8 cellular contexts compared by ENCODE assay signal in the genomic region with DNA sequence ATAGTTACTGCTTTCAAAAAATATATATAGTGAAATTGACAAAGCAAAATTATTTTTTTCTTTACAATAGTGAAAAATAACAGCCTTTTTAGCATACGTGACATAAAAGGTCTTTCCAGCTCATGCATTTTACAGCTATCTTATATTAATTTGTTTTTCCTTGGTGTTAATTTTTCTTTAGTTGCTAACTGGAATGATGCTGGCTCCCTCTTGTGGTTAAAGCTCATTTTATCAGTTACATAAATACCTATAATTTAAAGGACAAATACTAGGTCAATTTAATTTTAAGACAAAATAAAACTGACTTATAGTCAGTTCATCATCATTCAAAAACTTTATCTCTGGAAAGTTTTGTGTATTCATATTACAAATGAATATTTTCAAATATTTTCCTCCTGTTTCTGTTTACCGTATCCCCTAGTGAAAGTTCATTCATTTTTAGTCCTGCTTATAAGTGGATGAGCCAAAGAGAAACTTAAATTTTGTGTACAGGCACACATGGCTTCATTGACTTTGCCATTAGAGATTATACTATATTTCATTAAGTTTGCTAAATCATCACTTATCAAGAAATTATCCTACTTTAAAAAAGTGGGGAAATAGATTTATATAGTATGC. TPM values are rescaled to one million over a fixed set of nuclear protein-coding genes. Genes with fewer than 3 reads are reported as not detected.
A peak's percentile ranks its signal among the peaks of the same experiment; 100 is the strongest.
DNase-seq lines count a peak whose midpoint lies in the region; ATAC-seq and TF ChIP-seq lines count a peak whose summit lies in the region.

No MANE protein-coding gene starts in this region.

- in situ Hi-C loops in GM13977 (cut with MboI; ENCODE audit: low pct_unique_long_range_greater_than_20kb, low sequenced_read_pairs, unreplicated experiment): loop anchor here (25.0 kb wide), 1 partner anchor 380 kb away; no protein-coding TSS in a partner anchor

- H3K27me3 ChIP-seq in PC-3 (ENCODE audit: low read length): no peaks in the 10 kb centered on the region

- no peaks in the 10 kb centered on the region for H3K79me2 ChIP-seq in PC-3 (ENCODE audit: low read length)

- no peaks in the 10 kb centered on the region for H3K9me2 ChIP-seq in PC-3 (replicated peaks; ENCODE audit: low read length)

- CTCF ChIA-PET in PC-3 (lab: Charles Lee): interaction anchor here (0.6 to 1.1 kb wide), 6 partner anchors 15 to 508 kb away, joined by 3 to 9 read pairs (median 4); partner anchors contain the start of gene ZCCHC4

- no peaks in the 10 kb centered on the region for H3F3A ChIP-seq in PC-3 (ENCODE audit: low read length, unreplicated experiment)

- no TSS peak for BruUV-seq in PC-3 (replicated peaks; lab: Mats Ljungman, UMichigan)

- H3K9ac ChIP-seq in PC-3 (ENCODE audit: low read length): no peak overlapping the region

- H3K4me3 ChIP-seq in AG09309 (ENCODE audit: control insufficient read depth, low read depth, low read length) (no peak overlapping the region), PC-3 (ENCODE audit: low read length) (no peak overlapping the region)

- TF ChIP-seq CTCF in AG09309 (IDR thresholded peaks at IDR 0.05; ENCODE audit: control insufficient read depth, insufficient read depth, low read depth, low read length, missing control alignments) (peak; percentile 50), GM13977 (IDR thresholded peaks at IDR 0.05; ENCODE audit: extremely low read depth, insufficient read depth, missing control alignments) (peak; percentile 57), PC-3 (conservative IDR thresholded peaks at IDR 0.05; ENCODE audit: low read depth, low read length) (peak; percentile 73)

- POLR2A ChIA-PET in PC-3 (lab: Charles Lee; ENCODE audit: unreplicated experiment): interaction anchor here (0.6 kb wide), 1 partner anchor 54 kb away, joined by 6 read pairs; no protein-coding TSS in a partner anchor

- H4K20me1 ChIP-seq in PC-3 (ENCODE audit: low read length): no peaks in the 10 kb centered on the region

- H3K4me1 ChIP-seq in PC-3 (ENCODE audit: insufficient read depth, low read length): no peaks in the 10 kb centered on the region

- no peaks in the 10 kb centered on the region; the same call in 1 of the 2 replicates for H3K36me3 ChIP-seq in PC-3 (ENCODE audit: low read depth, low read length)

- intact Hi-C loops in PC-3 (cut with micrococcal nuclease): loop anchor here (1.0 to 10.0 kb wide), 5 partner anchors 55 to 372 kb away; partner anchors contain the start of gene ZCCHC4

- ATAC-seq in PC-3: no peak

- DNase-seq in AG09309 (ENCODE audit: low read depth): peak; percentile 10
- peak; percentile 31 for DNase-seq in GM13977 (ENCODE audit: low spot score)
- peak; percentile 56 for DNase-seq in PC-3
- peak; percentile 76 for DNase-seq in fibroblast of peridontal ligament (ENCODE audit: extremely low read depth)
- peak; percentile 21 for DNase-seq in smooth muscle cell of the brain vasculature (ENCODE audit: low read depth, low spot score)
- DNase-seq in NCI-H128 (lab: John Stamatoyannopoulos, UW; ENCODE audit: unreplicated experiment): no peak
- DNase-seq in activated T-cell treated with anti-CD3 and anti-CD28 coated beads, Interleukin-2, amount 50 U/mL, for 1 hour: no peak
- DNase-seq in stimulated activated CD4-positive, alpha-beta T cell treated with anti-CD3 and anti-CD28 coated beads, Interleukin-4, amount 100 ng/mL, for 24 hours: no peak

- no peak overlapping the region for H3K4me2 ChIP-seq in PC-3 (ENCODE audit: low read length)

- H2AFZ ChIP-seq in PC-3 (ENCODE audit: low read length): no peak overlapping the region

- no peaks in the 10 kb centered on the region for H3K9me3 ChIP-seq in PC-3 (ENCODE audit: low read length)

- no peak overlapping the region for H3K27ac ChIP-seq in PC-3 (ENCODE audit: low read length)

RNA-seq across cellular contexts. Expression of gene ANAPC4, which starts 9.9 kb away (rescaled TPM):
- 11.3 and 14.5 TPM in 2 replicates for total RNA-seq in PC-3 (2014; rRNA removed)

RNA-seq across cellular contexts. Expression of gene ZCCHC4, which starts 54.5 kb away (rescaled TPM):
- total RNA-seq in PC-3 (2014; rRNA removed): 6.5 and 6.8 TPM in 2 replicates

Comparison
In these comparisons a context has a peak if more than half of its experiments do, and no peak if none do; other contexts are left out.
1. DNase-seq: peak in AG09309 (single experiment), GM13977 (single experiment), PC-3 (single experiment), fibroblast of peridontal ligament (single experiment) and smooth muscle cell of the brain vasculature (single experiment); none in NCI-H128 (single experiment), activated T-cell treated with anti-CD3 and anti-CD28 coated beads, Interleukin-2, amount 50 U/mL, for 1 hour (single experiment) and stimulated activated CD4-positive, alpha-beta T cell treated with anti-CD3 and anti-CD28 coated beads, Interleukin-4, amount 100 ng/mL, for 24 hours (single experiment).
2. Peak in every context shown above with its lines, with median percentiles within 50 percentile points of each other: CTCF ChIP-seq.